Comparison of ENCODE assay signal across 11 cellular contexts in genomic region chr1:36183309-36183856, GRCh38. TPM values are rescaled to one million over a fixed set of nuclear protein-coding genes. Genes with fewer than 3 reads are reported as not detected.
DNase-seq lines count a peak whose midpoint lies in the region; ATAC-seq and TF ChIP-seq lines count a peak whose summit lies in the region.
"Had no signal": no experiment of that assay in that cellular context is flagged by ENCODE, and none has a peak within 500 bp of the region (broad histone marks: within the 10 kb centered on the region; RNA-seq: fewer than 3 reads in every experiment).

No MANE protein-coding gene starts in this region.

- no peaks in the 10 kb centered on the region for H3K27me3 Mint-ChIP-seq in activated CD8-positive, alpha-beta memory T cell treated with anti-CD3 and anti-CD28 coated beads, Interleukin-2, amount 10 ng/mL, durations not matched to agents 7 days and 5 days
- no peaks in the 10 kb centered on the region for H3K27me3 Mint-ChIP-seq in WTC11 (ENCODE audit: low read depth)
- no peaks in the 10 kb centered on the region for H3K27me3 Mint-ChIP-seq in T-helper 2 cell treated with Interferon-gamma antibody and Interleukin-4, amounts not matched to agents 5 μg/mL and 100 μg/mL, for 36 hours (ENCODE audit: low read depth)

- no peak for DNase-seq in activated CD8-positive, alpha-beta memory T cell treated with anti-CD3 and anti-CD28 coated beads, Interleukin-2, amount 10 ng/mL, durations not matched to agents 7 days and 5 days
- no peak for DNase-seq in activated CD8-positive, alpha-beta memory T cell treated with anti-CD3 and anti-CD28 coated beads, Interleukin-2, amount 50 U/mL, for 4 hours
- DNase-seq in WTC11 (ENCODE audit: low spot score) (no peak), fibroblast of mammary gland (ENCODE audit: low read depth) (peak; percentile 33), GM13977 (ENCODE audit: low spot score) (no peak), NCI-H2227 (lab: John Stamatoyannopoulos, UW; ENCODE audit: unreplicated experiment) (no peak)
- DNase-seq in T-helper 2 cell treated with Interferon-gamma antibody and Interleukin-4, amounts not matched to agents 5 μg/mL and 100 μg/mL, for 36 hours (ENCODE audit: low spot score): no peak
- DNase-seq: BE2C, islet precursor cell, SJCRH30 had no signal

- no peak overlapping the region for H3K4me3 Mint-ChIP-seq in activated CD8-positive, alpha-beta memory T cell treated with anti-CD3 and anti-CD28 coated beads, Interleukin-2, amount 10 ng/mL, durations not matched to agents 7 days and 5 days
- H3K4me3 Mint-ChIP-seq in WTC11: no peak overlapping the region
- no peak overlapping the region for H3K4me3 Mint-ChIP-seq in T-helper 2 cell treated with Interferon-gamma antibody and Interleukin-4, amounts not matched to agents 5 μg/mL and 100 μg/mL, for 36 hours

- ATAC-seq in activated CD8-positive, alpha-beta memory T cell treated with anti-CD3 and anti-CD28 coated beads, Interleukin-2, amount 10 ng/mL, durations not matched to agents 7 days and 5 days: no peak
- no peak for ATAC-seq in WTC11

- H3K27ac Mint-ChIP-seq in activated CD8-positive, alpha-beta memory T cell treated with anti-CD3 and anti-CD28 coated beads, Interleukin-2, amount 10 ng/mL, durations not matched to agents 7 days and 5 days: peak overlapping the region; percentile 8
- H3K27ac Mint-ChIP-seq in WTC11: peak overlapping the region; percentile 47
- no peak overlapping the region for H3K27ac Mint-ChIP-seq in T-helper 2 cell treated with Interferon-gamma antibody and Interleukin-4, amounts not matched to agents 5 μg/mL and 100 μg/mL, for 36 hours

- in situ Hi-C loops in GM13977 (cut with MboI; ENCODE audit: low pct_unique_long_range_greater_than_20kb, low sequenced_read_pairs, unreplicated experiment): loop anchor here (10.0 kb wide), 1 partner anchor 89 kb away; no protein-coding TSS in a partner anchor

- H3K36me3 Mint-ChIP-seq in activated CD8-positive, alpha-beta memory T cell treated with anti-CD3 and anti-CD28 coated beads, Interleukin-2, amount 10 ng/mL, durations not matched to agents 7 days and 5 days: peaks cover 22% of the 10 kb centered on the region
- H3K36me3 Mint-ChIP-seq in WTC11: peaks cover 17% of the 10 kb centered on the region
- H3K36me3 Mint-ChIP-seq in T-helper 2 cell treated with Interferon-gamma antibody and Interleukin-4, amounts not matched to agents 5 μg/mL and 100 μg/mL, for 36 hours (ENCODE audit: low read depth): peaks cover 19% of the 10 kb centered on the region

- peak overlapping the region; percentile 27 for H3K27ac ChIP-seq in temporal lobe (ENCODE audit: low read depth, low read length)
- H3K27ac ChIP-seq: SJCRH30 had no signal

- no peaks in the 10 kb centered on the region for H3K9me3 Mint-ChIP-seq in activated CD8-positive, alpha-beta memory T cell treated with anti-CD3 and anti-CD28 coated beads, Interleukin-2, amount 10 ng/mL, durations not matched to agents 7 days and 5 days (ENCODE audit: low read depth)
- no peaks in the 10 kb centered on the region for H3K9me3 Mint-ChIP-seq in WTC11
- no peaks in the 10 kb centered on the region for H3K9me3 Mint-ChIP-seq in T-helper 2 cell treated with Interferon-gamma antibody and Interleukin-4, amounts not matched to agents 5 μg/mL and 100 μg/mL, for 36 hours

- H3K4me3 ChIP-seq in fibroblast of mammary gland (ENCODE audit: control insufficient read depth, low read depth, low read length): no peak overlapping the region
- H3K4me3 ChIP-seq: SJCRH30 had no signal

- no peak for TF ChIP-seq CTCF in WTC11 (IDR thresholded peaks at IDR 0.05)
- TF ChIP-seq CTCF in fibroblast of mammary gland (conservative IDR thresholded peaks at IDR 0.05; ENCODE audit: control insufficient read depth, insufficient read depth, low read depth, low read length): no peak
- no peak for TF ChIP-seq CTCF in GM13977 (IDR thresholded peaks at IDR 0.05; ENCODE audit: extremely low read depth, insufficient read depth, missing control alignments)

- peaks cover 4% of the 10 kb centered on the region for H3K4me1 Mint-ChIP-seq in activated CD8-positive, alpha-beta memory T cell treated with anti-CD3 and anti-CD28 coated beads, Interleukin-2, amount 10 ng/mL, durations not matched to agents 7 days and 5 days
- H3K4me1 Mint-ChIP-seq in WTC11: peaks cover 24% of the 10 kb centered on the region
- peaks cover 4% of the 10 kb centered on the region for H3K4me1 Mint-ChIP-seq in T-helper 2 cell treated with Interferon-gamma antibody and Interleukin-4, amounts not matched to agents 5 μg/mL and 100 μg/mL, for 36 hours (ENCODE audit: low read depth)

- POLR2A ChIA-PET in WTC11 (lab: Charles Lee): interaction anchor here (0.7 to 1.3 kb wide), 7 partner anchors 34 to 318 kb away, joined by 3 to 10 read pairs (median 4); partner anchors contain the start of genes SH3D21 and TRAPPC3

- CTCF ChIA-PET in activated CD8-positive, alpha-beta memory T cell treated with anti-CD3 and anti-CD28 coated beads, Interleukin-2, amount 10 ng/mL, durations not matched to agents 7 days and 5 days (lab: Charles Lee): interaction anchor here (0.7 to 2.7 kb wide), 4 partner anchors 21 to 85 kb away, joined by 3 to 17 read pairs (median 4); partner anchors contain the start of gene TRAPPC3
- CTCF ChIA-PET in WTC11 (lab: Charles Lee): interaction anchor here (0.5 to 2.2 kb wide), 13 partner anchors 10 to 159 kb away, joined by 3 to 19 read pairs (median 5); partner anchors contain the start of genes MAP7D1, THRAP3 and TRAPPC3

TF ChIP-seq in WTC11, 78 proteins besides CTCF, POLR2A, EP300 and RAD21:
- TF ChIP-seq SP1 (CRISPR knock-in tag; conservative IDR thresholded peaks at IDR 0.05): no peak
- TF ChIP-seq NFE2L1 (CRISPR knock-in tag; IDR thresholded peaks at IDR 0.05): no peak
- no peak for TF ChIP-seq SMAD4 (CRISPR knock-in tag; IDR thresholded peaks at IDR 0.05)
- TF ChIP-seq GRHL2 (CRISPR knock-in tag; IDR thresholded peaks at IDR 0.05; ENCODE audit: insufficient replicate concordance, severe bottlenecking): no peak
- no peak for TF ChIP-seq ZNF396 (CRISPR knock-in tag; IDR thresholded peaks at IDR 0.05; ENCODE audit: borderline replicate concordance)
- TF ChIP-seq TEAD1 (CRISPR knock-in tag; IDR thresholded peaks at IDR 0.05): no peak

RNA-seq across cellular contexts. Expression of gene MAP7D1, which starts 27.4 kb away (rescaled TPM):
- total RNA-seq in activated CD8-positive, alpha-beta memory T cell treated with anti-CD3 and anti-CD28 coated beads, Interleukin-2, amount 10 ng/mL, durations not matched to agents 7 days and 5 days: 100 to 1,000 TPM; 238 to 252 TPM
- 65.0 to 88.7 TPM (median 72.0 TPM) in 3 replicates for total RNA-seq in WTC11 (2021)
- 52.9 TPM for total RNA-seq in temporal lobe

RNA-seq across cellular contexts. Expression of gene TRAPPC3, which starts 34.1 kb away (rescaled TPM):
- 10 to 100 TPM; 56.5 to 68.3 TPM for total RNA-seq in activated CD8-positive, alpha-beta memory T cell treated with anti-CD3 and anti-CD28 coated beads, Interleukin-2, amount 10 ng/mL, durations not matched to agents 7 days and 5 days
- total RNA-seq in WTC11 (2021) (48.9 to 52.5 TPM (median 52.0 TPM) in 3 replicates), temporal lobe (40.8 TPM)

RNA-seq across cellular contexts. Expression of gene THRAP3, which starts 40.9 kb away (rescaled TPM):
- 100 to 1,000 TPM; 129 to 166 TPM for total RNA-seq in activated CD8-positive, alpha-beta memory T cell treated with anti-CD3 and anti-CD28 coated beads, Interleukin-2, amount 10 ng/mL, durations not matched to agents 7 days and 5 days
- 150 to 160 TPM (median 153 TPM) in 3 replicates for total RNA-seq in WTC11 (2021)
- 69.8 TPM for total RNA-seq in temporal lobe

RNA-seq across cellular contexts. Expression of gene COL8A2, which starts 58.4 kb away (rescaled TPM):
- not detected for total RNA-seq in activated CD8-positive, alpha-beta memory T cell treated with anti-CD3 and anti-CD28 coated beads, Interleukin-2, amount 10 ng/mL, durations not matched to agents 7 days and 5 days
- total RNA-seq in WTC11 (2021) (2.3 to 3.5 TPM (median 3.3 TPM) in 3 replicates), temporal lobe (0.98 TPM)
